13 cellular contexts compared by ENCODE assay signal in genomic region chr15:75319191-75319897, GRCh38. TPM values are rescaled to one million over a fixed set of nuclear protein-coding genes. Genes with fewer than 3 reads are reported as not detected.
DNase-seq lines count a peak whose midpoint lies in the region; ATAC-seq, FAIRE-seq and TF ChIP-seq lines count a peak whose summit lies in the region.
"Not testable (repeated sequence)": the region's sequence is repeated elsewhere in the genome, so short reads cannot be mapped to it uniquely, and the experiment has no call there.
"Had no signal": no experiment of that assay in that cellular context is flagged by ENCODE, and none has a peak within 500 bp of the region (broad histone marks: within the 10 kb centered on the region; RNA-seq: fewer than 3 reads in every experiment).

No MANE protein-coding gene starts in this region.

- CTCF ChIA-PET in K562 (lab: Yijun Ruan, JAX; ENCODE audit: low intra/inter-chr PET ratio); HepG2 (lab: Yijun Ruan, JAX; ENCODE audit: low intra/inter-chr PET ratio, low total read pairs): not testable (repeated sequence)

- not testable (repeated sequence) for TF ChIP-seq POLR2A in K562 (conservative IDR thresholded peaks at IDR 0.05); HepG2 (IDR thresholded peaks at IDR 0.05; ENCODE audit: insufficient read depth in 1 of 2, low read depth in 2 of 2, low read length in 2 of 2)

- not testable (repeated sequence) for H3K36me3 ChIP-seq in adipocyte (ENCODE audit: control insufficient read depth, insufficient read depth, low read length, severe bottlenecking); K562 (ENCODE audit: control insufficient read depth, insufficient read depth, low read length); HepG2 (replicated peaks in 1 of 2; ENCODE audit: control insufficient read depth in 1 of 2, insufficient read depth in 2 of 2, low read length in 2 of 2); upper lobe of right lung

- FAIRE-seq in K562 (lab: Jason Lieb, UNC); HepG2 (lab: Jason Lieb, UNC): not testable (repeated sequence)

- not testable (repeated sequence) for H3K9me1 ChIP-seq in K562 (ENCODE audit: control insufficient read depth, insufficient read depth, low read length)

- not testable (repeated sequence) for H3K4me2 ChIP-seq in K562 (ENCODE audit: insufficient read depth, low read length); HepG2 (ENCODE audit: low read depth, low read length)

- TF ChIP-seq EP300 in K562 (IDR thresholded peaks at IDR 0.05; ENCODE audit: low read length); HepG2 (IDR thresholded peaks at IDR 0.05; ENCODE audit: low read depth in 2 of 2, low read length in 2 of 2); HepG2 (CRISPR knock-in tag; IDR thresholded peaks at IDR 0.05; ENCODE audit: borderline replicate concordance): not testable (repeated sequence)

- DNase-seq in adipocyte (ENCODE audit: low read depth) = peak; percentile 6
- peak in 1 of 4 experiments; percentile 11 for DNase-seq in K562 (ENCODE audit: extremely low read depth in 1 of 4, low spot score in 3 of 4)
- DNase-seq in fibroblast of pulmonary artery (ENCODE audit: low read depth) = peak; percentile 18
- DNase-seq in HepG2 (ENCODE audit: low spot score); upper lobe of right lung: not testable (repeated sequence)

- ATAC-seq in K562 (peak; percentile 29; the same call in 1 of the 3 replicates), upper lobe of right lung (peak; percentile 43)
- ATAC-seq in HepG2 = not testable (repeated sequence)

- H3K4me3 ChIP-seq in adipocyte (ENCODE audit: low read length); K562; fibroblast of pulmonary artery (replicated peaks; ENCODE audit: low read depth, low read length); HepG2 (replicated peaks in 1 of 3; ENCODE audit: insufficient read depth in 1 of 3, low read depth in 2 of 3, low read length in 3 of 3); upper lobe of right lung: not testable (repeated sequence)

- H2AFZ ChIP-seq in K562 (ENCODE audit: low read depth, low read length); HepG2 (ENCODE audit: low read length): not testable (repeated sequence)

- TF ChIP-seq RAD21 in K562 (CRISPR knock-in tag; conservative IDR thresholded peaks at IDR 0.05 in 1 of 2, IDR thresholded peaks at IDR 0.05 in 1 of 2); HepG2 (CRISPR knock-in tag; IDR thresholded peaks at IDR 0.05): not testable (repeated sequence)

- intact Hi-C loops in K562 (cut with micrococcal nuclease); HepG2 (cut with micrococcal nuclease; ENCODE audit: unreplicated experiment); upper lobe of right lung (cut with DNase I): not testable (repeated sequence)

- not testable (repeated sequence) for TF ChIP-seq CTCF in K562 (IDR thresholded peaks at IDR 0.05 in 2 of 3, conservative IDR thresholded peaks at IDR 0.05 in 1 of 3; ENCODE audit: insufficient read depth in 2 of 3, low read depth in 1 of 3, low read length in 3 of 3); fibroblast of pulmonary artery (IDR thresholded peaks at IDR 0.05; ENCODE audit: low read length, missing control alignments); HepG2 (CRISPR knock-in tag; IDR thresholded peaks at IDR 0.05); upper lobe of right lung (IDR thresholded peaks at IDR 0.05)

- H3K79me2 ChIP-seq in K562 (ENCODE audit: control insufficient read depth, insufficient read depth, low read length); HepG2 (ENCODE audit: insufficient read depth, low read length): not testable (repeated sequence)

- H3K9ac ChIP-seq in adipocyte (ENCODE audit: low read length) (peak overlapping the region; percentile 15), K562 (ENCODE audit: insufficient read depth in 1 of 2, low read depth in 2 of 2, low read length in 2 of 2) (peak overlapping the region in 1 of 2 experiments; percentile 45; a peak in 1 of 4 replicates)
- not testable (repeated sequence) for H3K9ac ChIP-seq in HepG2 (ENCODE audit: insufficient read depth, low read depth, low read length)

- POLR2A ChIA-PET in K562 (lab: Yijun Ruan, JAX); HepG2 (lab: Yijun Ruan, JAX): not testable (repeated sequence)

- in situ Hi-C loops in K562 (cut with MboI) = loop anchor here (10.0 kb wide), 1 partner anchor 615 kb away; no protein-coding TSS in a partner anchor
- in situ Hi-C loops in HepG2 (cut with HindIII; ENCODE audit: extremely low pct_ligation_motif_present, low pct_unique_long_range_greater_than_20kb) = not testable (repeated sequence)

- WGBS in K562 (ENCODE audit: insufficient coverage, low coverage, missing lambda C conversion rate) = 5% methylated on average over 5 of the region's 5 CpGs
- 39% methylated on average over 4 of the region's 5 CpGs for WGBS in HepG2 (ENCODE audit: low lambda C conversion rate)

- H4K20me1 ChIP-seq in K562 (replicated peaks; ENCODE audit: control insufficient read depth, insufficient read depth, low read length); HepG2 (ENCODE audit: insufficient read depth, low read length): not testable (repeated sequence)

- H3K27me3 ChIP-seq in adipocyte (replicated peaks; ENCODE audit: control insufficient read depth, insufficient read depth, low read length) = peaks cover 19% of the 10 kb centered on the region
- H3K27me3 ChIP-seq in K562 (ENCODE audit: control insufficient read depth in 2 of 2, insufficient read depth in 2 of 2, low read length in 2 of 2); HepG2 (ENCODE audit: control insufficient read depth in 1 of 2, insufficient read depth in 2 of 2, low read length in 2 of 2); upper lobe of right lung: not testable (repeated sequence)

- BruUV-seq in K562 (replicated peaks; lab: Mats Ljungman, UMichigan); HepG2 (replicated peaks; lab: Mats Ljungman, UMichigan): not testable (repeated sequence)

- H3K4me1 ChIP-seq in adipocyte (ENCODE audit: control insufficient read depth, insufficient read depth, low read length); K562 (replicated peaks in 1 of 2; ENCODE audit: control insufficient read depth in 2 of 2, insufficient read depth in 2 of 2, low read length in 2 of 2); upper lobe of right lung: not testable (repeated sequence)
- peaks cover 14% of the 10 kb centered on the region for H3K4me1 ChIP-seq in HepG2 (ENCODE audit: insufficient read depth, low read length)

- H3K9me3 ChIP-seq in adipocyte (ENCODE audit: control insufficient read depth, low read length); K562 (replicated peaks; ENCODE audit: control insufficient read depth, insufficient read depth, low read depth, low read length); HepG2 (ENCODE audit: low read length); upper lobe of right lung: not testable (repeated sequence)

- H3K27ac ChIP-seq in K562 (ENCODE audit: extremely low read depth, low read depth, low read length); HepG2 (ENCODE audit: extremely low read length, insufficient read depth, low read length); upper lobe of right lung: not testable (repeated sequence)

RNA-seq across cellular contexts. Expression of gene COMMD4, which starts 16.5 kb away (rescaled TPM):
- total RNA-seq in K562 (2011; cell fraction: chromatin; rRNA removed; ENCODE audit: low replicate concordance) = 37.7 and 74.6 TPM in 2 replicates
- 69.5 and 77.8 TPM in 2 replicates for total RNA-seq in K562 (2011; cell fraction: nucleolus; rRNA removed)
- 44.1 and 45.0 TPM in 2 replicates for total RNA-seq in K562 (2011; cell fraction: nucleoplasm; rRNA removed)
- 137 and 140 TPM in 2 replicates for total RNA-seq in K562 (2014; rRNA removed)
- total RNA-seq in K562 (2014; rRNA removed; fragmentation: Illumina TruSeq; extraction: Trizol) = 35.6 and 50.0 TPM in 2 replicates
- 63.2 and 63.9 TPM in 2 replicates for total RNA-seq in K562 (2015; rRNA removed; fragmentation: Illumina TruSeq; extraction: Trizol)
- total RNA-seq in K562 (2021) = 104 and 112 TPM in 2 replicates
- polyA plus RNA-seq in K562 (2011; rRNA removed) = 77.1 and 77.6 TPM in 2 replicates
- polyA plus RNA-seq in K562 (2011; cell fraction: cytosol; rRNA removed) = 125 and 225 TPM in 2 replicates
- polyA plus RNA-seq in K562 (2011; cell fraction: nucleus; rRNA removed) = 190 and 266 TPM in 2 replicates
- 85.8 and 110 TPM in 2 replicates for polyA plus RNA-seq in K562 (2012)
- polyA plus RNA-seq in K562 (2014; fragmentation: Illumina TruSeq; extraction: Trizol) = 43.9 and 64.1 TPM in 2 replicates
- 10 to 100 TPM; 20.4 to 39.2 TPM for polyA plus RNA-seq in K562 (2014; fragmentation: Nextera tagmentation; extraction: Ambion mirVana)
- polyA plus RNA-seq in K562 (2014; rRNA removed) = 124 and 138 TPM in 2 replicates
- 19.7 and 25.0 TPM in 2 replicates for polyA minus RNA-seq in K562 (2011; rRNA and poly(A)+ RNA removed)
- 25.5 and 34.4 TPM in 2 replicates for polyA minus RNA-seq in K562 (2011; cell fraction: cytosol; rRNA and poly(A)+ RNA removed)
- polyA minus RNA-seq in K562 (2011; cell fraction: nucleus; rRNA and poly(A)+ RNA removed) = 14.5 and 15.6 TPM in 2 replicates
- 89.9 and 106 TPM in 2 replicates for total RNA-seq in HepG2 (2016; rRNA removed; fragmentation: Illumina TruSeq; extraction: Trizol)
- 17.5 and 17.7 TPM in 2 replicates for total RNA-seq in HepG2 (2016; cell fraction: cytosol; rRNA removed; fragmentation: Illumina TruSeq; extraction: Trizol; ENCODE audit: low read depth)
- 89.8 and 123 TPM in 2 replicates for total RNA-seq in HepG2 (2016; cell fraction: insoluble cytoplasmic fraction; rRNA removed; fragmentation: Illumina TruSeq; extraction: Trizol)
- total RNA-seq in HepG2 (2016; cell fraction: membrane; rRNA removed; fragmentation: Illumina TruSeq; extraction: Trizol) = 25.0 and 27.3 TPM in 2 replicates
- total RNA-seq in HepG2 (2016; cell fraction: nucleus; rRNA removed; fragmentation: Illumina TruSeq; extraction: Trizol) = 47.4 and 48.2 TPM in 2 replicates
- 45.8 and 48.8 TPM in 2 replicates for polyA plus RNA-seq in HepG2 (2011; rRNA removed)
- 65.2 and 112 TPM in 2 replicates for polyA plus RNA-seq in HepG2 (2011; cell fraction: cytosol; rRNA removed)
- 131 and 137 TPM in 2 replicates for polyA plus RNA-seq in HepG2 (2011; cell fraction: nucleus; rRNA removed)
- 24.2 and 36.2 TPM in 2 replicates for polyA plus RNA-seq in HepG2 (2012)
- 18.7 and 20.0 TPM in 2 replicates for polyA plus RNA-seq in HepG2 (2016; cell fraction: cytosol; fragmentation: Illumina TruSeq; extraction: Trizol; ENCODE audit: low read depth)
- polyA plus RNA-seq in HepG2 (2016; cell fraction: insoluble cytoplasmic fraction; fragmentation: Illumina TruSeq; extraction: Trizol; ENCODE audit: low read depth) = 103 and 109 TPM in 2 replicates
- polyA plus RNA-seq in HepG2 (2016; cell fraction: membrane; fragmentation: Illumina TruSeq; extraction: Trizol; ENCODE audit: low read depth) = 24.2 and 25.0 TPM in 2 replicates
- 99.3 and 104 TPM in 2 replicates for polyA plus RNA-seq in HepG2 (2016; cell fraction: nucleus; fragmentation: Illumina TruSeq; extraction: Trizol; ENCODE audit: insufficient read depth, low read depth)
- polyA minus RNA-seq in HepG2 (2011; rRNA and poly(A)+ RNA removed; ENCODE audit: low replicate concordance) = 34.3 and 108 TPM in 2 replicates
- 10.2 and 20.8 TPM in 2 replicates for polyA minus RNA-seq in HepG2 (2011; cell fraction: cytosol; rRNA and poly(A)+ RNA removed)
- polyA minus RNA-seq in HepG2 (2011; cell fraction: nucleus; rRNA and poly(A)+ RNA removed) = 8.6 and 10.4 TPM in 2 replicates
- total RNA-seq in upper lobe of right lung = 57.5 TPM

RNA-seq across cellular contexts. Expression of gene NEIL1, which starts 27.5 kb away (rescaled TPM):
- total RNA-seq in K562 (2011; cell fraction: chromatin; rRNA removed; ENCODE audit: low replicate concordance) = 11.2 and 20.7 TPM in 2 replicates
- total RNA-seq in K562 (2011; cell fraction: nucleolus; rRNA removed) = 8.3 and 11.8 TPM in 2 replicates
- 11.4 and 13.4 TPM in 2 replicates for total RNA-seq in K562 (2011; cell fraction: nucleoplasm; rRNA removed)
- 2.5 and 3.2 TPM in 2 replicates for total RNA-seq in K562 (2014; rRNA removed)
- total RNA-seq in K562 (2014; rRNA removed; fragmentation: Illumina TruSeq; extraction: Trizol) = 0.80 and 1.4 TPM in 2 replicates
- 1.6 and 2.4 TPM in 2 replicates for total RNA-seq in K562 (2015; rRNA removed; fragmentation: Illumina TruSeq; extraction: Trizol)
- 3.7 and 4.9 TPM in 2 replicates for total RNA-seq in K562 (2021)
- 4.3 and 6.1 TPM in 2 replicates for polyA plus RNA-seq in K562 (2011; rRNA removed)
- polyA plus RNA-seq in K562 (2011; cell fraction: cytosol; rRNA removed) = 3.5 and 5.2 TPM in 2 replicates
- polyA plus RNA-seq in K562 (2011; cell fraction: nucleus; rRNA removed) = 46.3 and 51.2 TPM in 2 replicates
- 5.2 and 14.4 TPM in 2 replicates for polyA plus RNA-seq in K562 (2012)
- 1.7 and 3.1 TPM in 2 replicates for polyA plus RNA-seq in K562 (2014; fragmentation: Illumina TruSeq; extraction: Trizol)
- polyA plus RNA-seq in K562 (2014; fragmentation: Nextera tagmentation; extraction: Ambion mirVana) = under 1 TPM; 0.14 to 0.28 TPM
- 4.0 and 7.1 TPM in 2 replicates for polyA plus RNA-seq in K562 (2014; rRNA removed)
- polyA minus RNA-seq in K562 (2011; rRNA and poly(A)+ RNA removed) = 0.32 and 1.8 TPM in 2 replicates
- 1.5 TPM in 1 of 2 replicates, not detected in the other for polyA minus RNA-seq in K562 (2011; cell fraction: cytosol; rRNA and poly(A)+ RNA removed)
- 7.0 and 9.9 TPM in 2 replicates for polyA minus RNA-seq in K562 (2011; cell fraction: nucleus; rRNA and poly(A)+ RNA removed)
- total RNA-seq in HepG2 (2016; rRNA removed; fragmentation: Illumina TruSeq; extraction: Trizol) = 3.7 and 10.4 TPM in 2 replicates
- 1.4 and 1.7 TPM in 2 replicates for total RNA-seq in HepG2 (2016; cell fraction: cytosol; rRNA removed; fragmentation: Illumina TruSeq; extraction: Trizol; ENCODE audit: low read depth)
- total RNA-seq in HepG2 (2016; cell fraction: insoluble cytoplasmic fraction; rRNA removed; fragmentation: Illumina TruSeq; extraction: Trizol) = 3.3 and 9.7 TPM in 2 replicates
- 1.2 and 1.6 TPM in 2 replicates for total RNA-seq in HepG2 (2016; cell fraction: membrane; rRNA removed; fragmentation: Illumina TruSeq; extraction: Trizol)
- 11.2 and 13.2 TPM in 2 replicates for total RNA-seq in HepG2 (2016; cell fraction: nucleus; rRNA removed; fragmentation: Illumina TruSeq; extraction: Trizol)
- polyA plus RNA-seq in HepG2 (2011; rRNA removed) = 15.5 and 20.8 TPM in 2 replicates
- polyA plus RNA-seq in HepG2 (2011; cell fraction: cytosol; rRNA removed) = 2.3 and 5.2 TPM in 2 replicates
- 173 and 186 TPM in 2 replicates for polyA plus RNA-seq in HepG2 (2011; cell fraction: nucleus; rRNA removed)
- 12.7 and 12.8 TPM in 2 replicates for polyA plus RNA-seq in HepG2 (2012)
- 0.59 and 0.62 TPM in 2 replicates for polyA plus RNA-seq in HepG2 (2016; cell fraction: cytosol; fragmentation: Illumina TruSeq; extraction: Trizol; ENCODE audit: low read depth)
- polyA plus RNA-seq in HepG2 (2016; cell fraction: insoluble cytoplasmic fraction; fragmentation: Illumina TruSeq; extraction: Trizol; ENCODE audit: low read depth) = 2.5 and 3.3 TPM in 2 replicates
- polyA plus RNA-seq in HepG2 (2016; cell fraction: membrane; fragmentation: Illumina TruSeq; extraction: Trizol; ENCODE audit: low read depth) = 0.81 and 1.0 TPM in 2 replicates
- 42.4 and 44.3 TPM in 2 replicates for polyA plus RNA-seq in HepG2 (2016; cell fraction: nucleus; fragmentation: Illumina TruSeq; extraction: Trizol; ENCODE audit: insufficient read depth, low read depth)
- 3.1 and 11.3 TPM in 2 replicates for polyA minus RNA-seq in HepG2 (2011; rRNA and poly(A)+ RNA removed; ENCODE audit: low replicate concordance)
- 2.1 and 3.2 TPM in 2 replicates for polyA minus RNA-seq in HepG2 (2011; cell fraction: cytosol; rRNA and poly(A)+ RNA removed)
- 13.9 and 19.4 TPM in 2 replicates for polyA minus RNA-seq in HepG2 (2011; cell fraction: nucleus; rRNA and poly(A)+ RNA removed)
- 42.1 TPM for total RNA-seq in upper lobe of right lung
- total RNA-seq: Daoy had no signal

RNA-seq across cellular contexts. Expression of gene GOLGA6D, which starts 36.7 kb away (rescaled TPM):
- not detected in 2 replicates for total RNA-seq in K562 (2011; cell fraction: chromatin; rRNA removed; ENCODE audit: low replicate concordance)
- not detected in 2 replicates for total RNA-seq in K562 (2011; cell fraction: nucleolus; rRNA removed)
- total RNA-seq in K562 (2011; cell fraction: nucleoplasm; rRNA removed) = not detected in 2 replicates
- total RNA-seq in K562 (2014; rRNA removed) (not detected in 2 replicates), K562 (2014; rRNA removed; fragmentation: Illumina TruSeq; extraction: Trizol) (not detected in 2 replicates), K562 (2015; rRNA removed; fragmentation: Illumina TruSeq; extraction: Trizol) (not detected in 2 replicates), K562 (2021) (not detected in 2 replicates), HepG2 (2016; rRNA removed; fragmentation: Illumina TruSeq; extraction: Trizol) (not detected in 2 replicates), upper lobe of right lung (not detected)
- polyA plus RNA-seq in K562 (2011; rRNA removed) (not detected in 2 replicates), K562 (2014; fragmentation: Illumina TruSeq; extraction: Trizol) (not detected in 2 replicates), K562 (2014; fragmentation: Nextera tagmentation; extraction: Ambion mirVana) (not detected), K562 (2014; rRNA removed) (not detected in 2 replicates), HepG2 (2011; rRNA removed) (0.04 TPM in 1 of 2 replicates, not detected in the other)
- polyA plus RNA-seq in K562 (2011; cell fraction: cytosol; rRNA removed) = not detected in 2 replicates
- not detected in 2 replicates for polyA plus RNA-seq in K562 (2011; cell fraction: nucleus; rRNA removed)
- polyA plus RNA-seq in K562 (2012) = not detected in 2 replicates
- polyA minus RNA-seq in K562 (2011; rRNA and poly(A)+ RNA removed) = not detected in 2 replicates
- polyA minus RNA-seq in K562 (2011; cell fraction: cytosol; rRNA and poly(A)+ RNA removed) = not detected in 2 replicates
- not detected in 2 replicates for polyA minus RNA-seq in K562 (2011; cell fraction: nucleus; rRNA and poly(A)+ RNA removed)
- not detected in 2 replicates for total RNA-seq in HepG2 (2016; cell fraction: cytosol; rRNA removed; fragmentation: Illumina TruSeq; extraction: Trizol; ENCODE audit: low read depth)
- total RNA-seq in HepG2 (2016; cell fraction: insoluble cytoplasmic fraction; rRNA removed; fragmentation: Illumina TruSeq; extraction: Trizol) = 0.04 TPM in 1 of 2 replicates, not detected in the other
- total RNA-seq in HepG2 (2016; cell fraction: membrane; rRNA removed; fragmentation: Illumina TruSeq; extraction: Trizol) = not detected in 2 replicates
- 0.13 TPM in 1 of 2 replicates, not detected in the other for total RNA-seq in HepG2 (2016; cell fraction: nucleus; rRNA removed; fragmentation: Illumina TruSeq; extraction: Trizol)
- not detected in 2 replicates for polyA plus RNA-seq in HepG2 (2011; cell fraction: cytosol; rRNA removed)
- 0.03 and 0.05 TPM in 2 replicates for polyA plus RNA-seq in HepG2 (2011; cell fraction: nucleus; rRNA removed)
- polyA plus RNA-seq in HepG2 (2012) = 0.13 and 0.15 TPM in 2 replicates
- not detected in 2 replicates for polyA plus RNA-seq in HepG2 (2016; cell fraction: cytosol; fragmentation: Illumina TruSeq; extraction: Trizol; ENCODE audit: low read depth)
- not detected in 2 replicates for polyA plus RNA-seq in HepG2 (2016; cell fraction: insoluble cytoplasmic fraction; fragmentation: Illumina TruSeq; extraction: Trizol; ENCODE audit: low read depth)
- not detected in 2 replicates for polyA plus RNA-seq in HepG2 (2016; cell fraction: membrane; fragmentation: Illumina TruSeq; extraction: Trizol; ENCODE audit: low read depth)
- not detected in 2 replicates for polyA plus RNA-seq in HepG2 (2016; cell fraction: nucleus; fragmentation: Illumina TruSeq; extraction: Trizol; ENCODE audit: insufficient read depth, low read depth)
- not detected in 2 replicates for polyA minus RNA-seq in HepG2 (2011; rRNA and poly(A)+ RNA removed; ENCODE audit: low replicate concordance)
- not detected in 2 replicates for polyA minus RNA-seq in HepG2 (2011; cell fraction: cytosol; rRNA and poly(A)+ RNA removed)
- 0.12 and 0.13 TPM in 2 replicates for polyA minus RNA-seq in HepG2 (2011; cell fraction: nucleus; rRNA and poly(A)+ RNA removed)
- total RNA-seq: A172; A673; Calu3; CD4-positive, alpha-beta memory T cell; Daoy; G401; H4 had no signal
- polyA plus RNA-seq: BJ; CD4-positive, alpha-beta memory T cell had no signal

RNA-seq across cellular contexts. Expression of gene MAN2C1, which starts 49.1 kb away (rescaled TPM):
- total RNA-seq in K562 (2011; cell fraction: chromatin; rRNA removed; ENCODE audit: low replicate concordance) = 633 and 1,544 TPM in 2 replicates
- total RNA-seq in K562 (2011; cell fraction: nucleolus; rRNA removed) = 797 and 878 TPM in 2 replicates
- total RNA-seq in K562 (2011; cell fraction: nucleoplasm; rRNA removed) = 564 and 599 TPM in 2 replicates
- total RNA-seq in K562 (2014; rRNA removed) (57.9 and 67.5 TPM in 2 replicates), K562 (2014; rRNA removed; fragmentation: Illumina TruSeq; extraction: Trizol) (27.9 and 31.6 TPM in 2 replicates), K562 (2015; rRNA removed; fragmentation: Illumina TruSeq; extraction: Trizol) (40.2 and 42.5 TPM in 2 replicates), K562 (2021) (113 and 120 TPM in 2 replicates), HepG2 (2016; rRNA removed; fragmentation: Illumina TruSeq; extraction: Trizol) (19.5 and 71.0 TPM in 2 replicates), upper lobe of right lung (252 TPM)
- polyA plus RNA-seq in K562 (2011; rRNA removed) (39.9 and 91.5 TPM in 2 replicates), K562 (2014; fragmentation: Illumina TruSeq; extraction: Trizol) (38.4 and 56.1 TPM in 2 replicates), K562 (2014; fragmentation: Nextera tagmentation; extraction: Ambion mirVana) (1 to 10 TPM; 2.0 TPM), K562 (2014; rRNA removed) (101 and 141 TPM in 2 replicates), HepG2 (2011; rRNA removed) (62.6 and 75.6 TPM in 2 replicates)
- polyA plus RNA-seq in K562 (2011; cell fraction: cytosol; rRNA removed) = 30.2 and 49.4 TPM in 2 replicates
- 857 and 879 TPM in 2 replicates for polyA plus RNA-seq in K562 (2011; cell fraction: nucleus; rRNA removed)
- 81.4 and 162 TPM in 2 replicates for polyA plus RNA-seq in K562 (2012)
- polyA minus RNA-seq in K562 (2011; rRNA and poly(A)+ RNA removed) = 29.4 and 33.9 TPM in 2 replicates
- polyA minus RNA-seq in K562 (2011; cell fraction: cytosol; rRNA and poly(A)+ RNA removed) = 23.8 and 30.6 TPM in 2 replicates
- polyA minus RNA-seq in K562 (2011; cell fraction: nucleus; rRNA and poly(A)+ RNA removed) = 176 and 218 TPM in 2 replicates
- total RNA-seq in HepG2 (2016; cell fraction: cytosol; rRNA removed; fragmentation: Illumina TruSeq; extraction: Trizol; ENCODE audit: low read depth) = 22.6 and 23.0 TPM in 2 replicates
- 18.6 and 68.6 TPM in 2 replicates for total RNA-seq in HepG2 (2016; cell fraction: insoluble cytoplasmic fraction; rRNA removed; fragmentation: Illumina TruSeq; extraction: Trizol)
- total RNA-seq in HepG2 (2016; cell fraction: membrane; rRNA removed; fragmentation: Illumina TruSeq; extraction: Trizol) = 13.2 and 14.6 TPM in 2 replicates
- total RNA-seq in HepG2 (2016; cell fraction: nucleus; rRNA removed; fragmentation: Illumina TruSeq; extraction: Trizol) = 97.9 and 121 TPM in 2 replicates
- 13.2 and 22.4 TPM in 2 replicates for polyA plus RNA-seq in HepG2 (2011; cell fraction: cytosol; rRNA removed)
- 865 and 1,137 TPM in 2 replicates for polyA plus RNA-seq in HepG2 (2011; cell fraction: nucleus; rRNA removed)
- 75.9 and 76.2 TPM in 2 replicates for polyA plus RNA-seq in HepG2 (2012)
- 1.8 and 2.8 TPM in 2 replicates for polyA plus RNA-seq in HepG2 (2016; cell fraction: cytosol; fragmentation: Illumina TruSeq; extraction: Trizol; ENCODE audit: low read depth)
- polyA plus RNA-seq in HepG2 (2016; cell fraction: insoluble cytoplasmic fraction; fragmentation: Illumina TruSeq; extraction: Trizol; ENCODE audit: low read depth) = 13.7 and 14.4 TPM in 2 replicates
- 3.1 and 3.3 TPM in 2 replicates for polyA plus RNA-seq in HepG2 (2016; cell fraction: membrane; fragmentation: Illumina TruSeq; extraction: Trizol; ENCODE audit: low read depth)
- 278 and 324 TPM in 2 replicates for polyA plus RNA-seq in HepG2 (2016; cell fraction: nucleus; fragmentation: Illumina TruSeq; extraction: Trizol; ENCODE audit: insufficient read depth, low read depth)
- polyA minus RNA-seq in HepG2 (2011; rRNA and poly(A)+ RNA removed; ENCODE audit: low replicate concordance) = 124 and 148 TPM in 2 replicates
- polyA minus RNA-seq in HepG2 (2011; cell fraction: cytosol; rRNA and poly(A)+ RNA removed) = 16.0 and 22.9 TPM in 2 replicates
- polyA minus RNA-seq in HepG2 (2011; cell fraction: nucleus; rRNA and poly(A)+ RNA removed) = 169 and 181 TPM in 2 replicates
